Comparison of ENCODE assay signal across 25 cellular contexts in the genomic region with DNA sequence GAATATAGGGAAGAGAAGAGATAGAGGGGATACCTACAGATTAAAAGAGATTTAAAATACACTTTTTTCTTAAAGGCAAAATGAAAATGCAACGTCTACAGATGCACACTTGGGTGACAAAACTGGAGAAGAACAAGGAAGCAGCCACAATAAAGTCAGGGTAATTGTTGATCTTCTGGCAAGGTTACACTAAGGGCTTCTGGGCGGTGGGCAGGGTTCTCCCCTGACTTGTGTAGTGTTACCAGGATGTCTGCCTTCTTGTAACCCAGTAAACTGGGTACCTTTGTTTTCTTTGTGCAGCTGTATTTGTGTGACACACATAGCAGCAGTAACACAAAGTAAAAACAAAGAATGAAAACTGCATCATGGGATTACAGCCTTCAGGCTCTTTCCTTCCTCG. TPM values are rescaled to one million over a fixed set of nuclear protein-coding genes. Genes with fewer than 3 reads are reported as not detected.
"Had no signal": no experiment of that assay in that cellular context is flagged by ENCODE, and none has a peak within 500 bp of the region (broad histone marks: within the 10 kb centered on the region; RNA-seq: fewer than 3 reads in every experiment).

No MANE protein-coding gene starts in this region.

- H3K27me3 ChIP-seq: neural progenitor cell, ovary, right lobe of liver, sigmoid colon, stomach, thyroid gland, tibial nerve, upper lobe of left lung, vagina had no signal

- DNase-seq: natural killer cell; occipital lobe; ovary; posterior cingulate gyrus; psoas muscle; right cardiac atrium; right lobe of liver; sigmoid colon; small intestine; stimulated activated CD4-positive, alpha-beta T cell treated with anti-CD3 and anti-CD28 coated beads, Interleukin-15, amount 100 ng/mL, for 24 hours; stimulated activated CD4-positive, alpha-beta T cell treated with anti-CD3 and anti-CD28 coated beads, Interleukin-2, amount 100 ng/mL, for 24 hours; stimulated activated CD4-positive, alpha-beta T cell treated with anti-CD3 and anti-CD28 coated beads, Interleukin-2, amount 100 ng/mL, for 48 hours; stimulated activated CD4-positive, alpha-beta T cell treated with anti-CD3 and anti-CD28 coated beads, Interleukin-4, amount 100 ng/mL, for 24 hours; stimulated activated naive B cell treated with anti-CD40 and anti-IgM and Interleukin-4, amounts not matched to agents 10 μg/mL and 1 μg/mL and 100 μg/mL, for 72 hours; stimulated activated naive CD4-positive, alpha-beta T cell treated with Interleukin-2 at 50 U/mL for 16 hours; stomach; thyroid gland; trophoblast cell had no signal

- ATAC-seq: natural killer cell; psoas muscle; right cardiac atrium; right lobe of liver; stimulated activated effector memory CD8-positive, alpha-beta T cell treated with anti-CD3 and anti-CD28 coated beads, Interleukin-12 subunit alpha, Interleukin-12 subunit beta, amount 100 ng/mL, for 72 hours; stimulated activated naive B cell treated with anti-CD40 and anti-IgM and Interleukin-4, amounts not matched to agents 10 μg/mL and 1 μg/mL and 100 μg/mL, for 72 hours had no signal

- H3K9me3 ChIP-seq: ovary, psoas muscle, right lobe of liver, sigmoid colon, stomach, thoracic aorta, thyroid gland, tibial nerve, upper lobe of left lung, vagina had no signal

- H3K4me3 ChIP-seq: neural progenitor cell, ovary, psoas muscle, right lobe of liver, sigmoid colon, stomach, thoracic aorta, thyroid gland, tibial nerve, upper lobe of left lung, vagina had no signal

- H3K4me1 ChIP-seq: neural progenitor cell, sigmoid colon, stomach, vagina had no signal

- H3K27ac ChIP-seq: neural progenitor cell, ovary, parathyroid adenoma, psoas muscle, right lobe of liver, sigmoid colon, stomach, thoracic aorta, thyroid gland, tibial nerve, upper lobe of left lung, vagina had no signal

- H3K36me3 ChIP-seq: neural progenitor cell, ovary, right lobe of liver, sigmoid colon, stomach, thoracic aorta, thyroid gland, upper lobe of left lung, vagina had no signal

RNA-seq across cellular contexts. Expression of gene EPB41L4B, which starts 37.8 kb away (rescaled TPM):
- total RNA-seq: natural killer cell had no signal
